In the genomic region with DNA sequence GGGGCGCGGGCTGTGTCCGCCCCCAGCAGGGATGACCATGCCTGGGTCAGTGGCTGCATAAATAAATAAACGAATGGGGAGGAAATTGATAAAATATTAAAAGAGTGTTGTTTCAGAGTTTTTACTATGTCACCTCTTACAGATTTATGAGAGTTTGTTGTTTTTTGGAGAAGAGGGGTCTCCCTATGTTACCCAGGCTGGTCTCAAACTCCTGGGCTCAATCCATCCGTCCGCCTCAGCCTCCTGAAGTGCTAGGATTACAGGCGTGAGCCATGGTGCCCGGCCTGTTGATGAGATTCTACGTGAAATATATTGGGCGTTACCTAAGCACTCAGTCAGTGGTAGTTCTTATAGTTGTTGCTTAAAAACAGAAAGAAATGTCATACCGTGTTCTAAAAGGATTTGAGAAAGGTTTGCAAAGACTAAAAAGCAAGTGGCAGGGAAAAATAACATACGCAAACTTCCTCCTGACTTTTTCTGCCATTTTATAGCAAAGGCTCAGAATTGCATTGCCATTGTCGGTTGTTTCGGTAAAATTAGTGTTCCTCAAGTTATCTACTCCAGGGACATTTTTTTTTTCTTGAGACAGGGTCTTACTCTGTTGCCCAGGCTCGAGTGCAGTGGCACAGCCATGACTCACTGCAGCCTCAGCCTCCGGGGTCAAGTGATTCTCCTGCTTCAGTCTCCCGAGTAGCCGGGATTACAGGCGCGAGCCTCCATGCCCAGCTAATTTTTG, we compare ENCODE assay signal across 8 cellular contexts. TPM values are rescaled to one million over a fixed set of nuclear protein-coding genes. Genes with fewer than 3 reads are reported as not detected.
DNase-seq lines count a peak whose midpoint lies in the region; ATAC-seq and TF ChIP-seq lines count a peak whose summit lies in the region.

No MANE protein-coding gene starts in this region.

- H3K27me3 ChIP-seq in A673 (replicated peaks; ENCODE audit: insufficient read depth, low read depth, low read length, poor library complexity) (no peaks in the 10 kb centered on the region), body of pancreas (no peaks in the 10 kb centered on the region), mesendoderm (ENCODE audit: insufficient read depth, low read length, poor library complexity) (no peaks in the 10 kb centered on the region)

- peak overlapping the region; percentile 36 for H3K18ac ChIP-seq in mesendoderm (ENCODE audit: low read length)

- no peaks in the 10 kb centered on the region for H3K79me2 ChIP-seq in mesendoderm (ENCODE audit: control insufficient read depth, insufficient read depth, low read length)

- H3K79me1 ChIP-seq in mesendoderm (ENCODE audit: low read length), result no peaks in the 10 kb centered on the region

- H3K4me3 ChIP-seq in A673 (ENCODE audit: low read depth, low read length, poor library complexity, severe bottlenecking) (peak overlapping the region; percentile 50), body of pancreas (peak overlapping the region in 1 of 2 donors; percentile 12), mesendoderm (ENCODE audit: low read length) (peak overlapping the region; percentile 32)

- POLR2A ChIA-PET in A673 (lab: Charles Lee; ENCODE audit: low non-redundant PET), result no interaction called here

- H3K9me3 ChIP-seq in A673 (ENCODE audit: low read depth, low read length, poor library complexity, severe bottlenecking) (no peaks in the 10 kb centered on the region), body of pancreas (no peaks in the 10 kb centered on the region)

- CTCF ChIA-PET in A673 (lab: Charles Lee), result no interaction called here

- H3K4me1 ChIP-seq in A673 (ENCODE audit: insufficient read depth, low read length, poor library complexity, severe bottlenecking) (peaks cover 6% of the 10 kb centered on the region), body of pancreas (peaks cover 13% of the 10 kb centered on the region), mesendoderm (ENCODE audit: control insufficient read depth, low read depth, low read length) (no peaks in the 10 kb centered on the region)

- BruUV-seq in A673 (replicated peaks; lab: Mats Ljungman, UMichigan), result TSS peak; percentile 95

- H3K56ac ChIP-seq in mesendoderm (ENCODE audit: low read length), result peak overlapping the region; percentile 54

- H3K27ac ChIP-seq in A673 (ENCODE audit: low read depth, low read length, poor library complexity, severe bottlenecking) (peak overlapping the region; percentile 87), body of pancreas (peak overlapping the region; percentile 63 to 89 (median 78)), mesendoderm (ENCODE audit: low read depth, low read length) (no peak overlapping the region)

- DNase-seq in A673 (ENCODE audit: low spot score) (no peak), HK-2 (ENCODE audit: unreplicated experiment) (peak; percentile 18), body of pancreas (no peak), mesendoderm (no peak), superior temporal gyrus (ENCODE audit: extremely low spot score) (no peak), SHP77 (lab: John Stamatoyannopoulos, UW) (no peak), DMS153 treated with DMSO at 0.1 percent for 48 hours (lab: John Stamatoyannopoulos, UW; ENCODE audit: unreplicated experiment) (no peak)

- no peak for TF ChIP-seq POLR2A in body of pancreas (IDR thresholded peaks at IDR 0.05)

- peak overlapping the region; percentile 23 for H4K5ac ChIP-seq in mesendoderm (ENCODE audit: low read length)

- H4K8ac ChIP-seq in mesendoderm (ENCODE audit: low read depth, low read length), result no peak overlapping the region

- no peak overlapping the region for H3K4ac ChIP-seq in mesendoderm (ENCODE audit: low read depth, low read length)

- intact Hi-C loops in A673 (cut with micrococcal nuclease; ENCODE audit: unreplicated experiment), result no loop called here
- intact Hi-C loops in body of pancreas (cut with DNase I), result loop anchor here (5.0 kb wide), 1 partner anchor 40 kb away; a partner anchor contains a TSS

- H3K23ac ChIP-seq in mesendoderm (ENCODE audit: low read length), result no peak overlapping the region

- TF ChIP-seq CTCF in A673 (conservative IDR thresholded peaks at IDR 0.05; ENCODE audit: low read depth, low read length) (no peak), body of pancreas (IDR thresholded peaks at IDR 0.05) (no peak)

- WGBS in body of pancreas, 2 donors, result 73% methylated on average over 20 of the region's 20 CpGs
- no CpG with 5 or more reads among the region's 20 CpGs for WGBS in mesendoderm (ENCODE audit: extremely low coverage, insufficient coverage, low lambda C conversion rate)

- no peak overlapping the region for H3K4me2 ChIP-seq in mesendoderm (ENCODE audit: low read length)

- H2BK15ac ChIP-seq in mesendoderm (replicated peaks; ENCODE audit: low read depth), result no peak overlapping the region

- no peak overlapping the region for H2AK5ac ChIP-seq in mesendoderm (ENCODE audit: low read length)

- no peak for ATAC-seq in body of pancreas
- no peak for ATAC-seq in GM19035 (IDR thresholded peaks at IDR 0.05; ENCODE audit: unreplicated experiment)

- H2BK5ac ChIP-seq in mesendoderm (ENCODE audit: low read length), result no peak overlapping the region

- no peak overlapping the region for H2BK120ac ChIP-seq in mesendoderm (ENCODE audit: low read depth, low read length)

- no peaks in the 10 kb centered on the region for H3K36me3 ChIP-seq in A673 (ENCODE audit: insufficient read depth, low read length, poor library complexity, severe bottlenecking)
- H3K36me3 ChIP-seq in body of pancreas (replicated peaks in 1 of 2; ENCODE audit: insufficient read depth in 1 of 2, low read depth in 2 of 2), result no peaks in the 10 kb centered on the region
- H3K36me3 ChIP-seq in mesendoderm (ENCODE audit: control insufficient read depth, insufficient read depth, low read length), result no peaks in the 10 kb centered on the region

- H3K9ac ChIP-seq in mesendoderm (ENCODE audit: low read length), result peak overlapping the region; percentile 63

RNA-seq across cellular contexts. Expression of a gene that starts 39.5 kb away (rescaled TPM):
- 43.8 and 46.2 TPM in 2 replicates for total RNA-seq in A673 (2021)
- total RNA-seq in body of pancreas, result 10 to 100 TPM; 16.2 to 17.6 TPM
- polyA plus RNA-seq in mesendoderm (2013, experiment 1 of 2), result 4.5 TPM
- 4.1 TPM for polyA plus RNA-seq in mesendoderm (2013, experiment 2 of 2)
